In the genomic region with DNA sequence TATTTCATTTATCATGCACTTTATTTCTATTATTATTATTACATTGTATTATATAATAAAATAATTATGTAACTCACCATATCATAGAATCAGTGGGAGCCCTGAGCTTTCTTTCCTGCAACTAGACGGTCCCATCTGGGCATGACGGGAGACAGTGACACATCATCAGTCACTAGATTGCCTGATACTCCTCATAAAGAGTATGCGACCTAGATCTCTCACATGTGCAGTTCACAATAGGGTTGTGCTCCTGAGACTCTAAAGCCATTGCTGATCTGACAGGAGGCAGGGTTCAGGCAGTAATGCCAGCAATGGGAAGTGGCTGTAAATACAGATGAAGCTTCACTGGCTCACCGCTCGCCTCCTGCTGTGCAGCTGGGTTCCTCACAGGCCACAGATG, we compare ENCODE assay signal across 8 cellular contexts.
"Had no signal": no experiment of that assay in that cellular context is flagged by ENCODE, and none has a peak within 500 bp of the region (broad histone marks: within the 10 kb centered on the region; RNA-seq: fewer than 3 reads in every experiment).

No MANE protein-coding gene starts in this region.

- H3K36me3 ChIP-seq: HAP-1 had no signal

- H2AFZ ChIP-seq: GM23248 had no signal

- H3K9me3 ChIP-seq: HAP-1 had no signal

- DNase-seq: GM23248, GOT3, H7, HFFc6 had no signal

- H3K9ac ChIP-seq: GM23248 had no signal

- H3K4me1 ChIP-seq: HAP-1 had no signal

- H3K4me3 ChIP-seq: GM23248, HAP-1 had no signal

- H3K27ac ChIP-seq: GM23248, HL-60 had no signal

- ATAC-seq: HCT116, HepG2 had no signal
